17 cellular contexts compared by ENCODE assay signal in genomic region chr21:22554690-22555316, GRCh38.
DNase-seq lines count a peak whose midpoint lies in the region; ATAC-seq, FAIRE-seq and TF ChIP-seq lines count a peak whose summit lies in the region.
"Had no signal": no experiment of that assay in that cellular context is flagged by ENCODE, and none has a peak within 500 bp of the region (broad histone marks: within the 10 kb centered on the region; RNA-seq: fewer than 3 reads in every experiment).

No MANE protein-coding gene starts in this region.

- no peak overlapping the region for H4K91ac ChIP-seq in trophoblast cell (ENCODE audit: low read depth, low read length)

- no peak overlapping the region for H3K23ac ChIP-seq in trophoblast cell (ENCODE audit: low read length)

- CTCF ChIA-PET in MCF 10A (lab: Yijun Ruan, JAX) (interaction anchor here (0.7 kb wide), 1 partner anchor 170 kb away, joined by 3 read pairs; no protein-coding TSS in a partner anchor), mammary epithelial cell (lab: Charles Lee; ENCODE audit: low non-redundant PET) (no interaction called here)

- no peak overlapping the region for H2AK5ac ChIP-seq in trophoblast cell (ENCODE audit: low read length)

- DNase-seq in MCF 10A (ENCODE audit: unreplicated experiment): no peak
- DNase-seq in mammary epithelial cell: no peak
- peak; percentile 34 for DNase-seq in HTR-8/SVneo (ENCODE audit: insufficient read length, low spot score)
- no peak for DNase-seq in left lobe of liver (ENCODE audit: low spot score)
- peak; percentile 2 to 70 for DNase-seq in trophoblast cell
- no peak for DNase-seq in adrenal gland
- no peak for DNase-seq in smooth muscle cell (lab: John Stamatoyannopoulos, UW; ENCODE audit: unreplicated experiment)
- DNase-seq: 8988T; Calu3; CD8-positive, alpha-beta T cell; DMS53; GF-D8; H9 had no signal

- H3K79me2 ChIP-seq in mammary epithelial cell (ENCODE audit: insufficient read depth, low read length) (no peaks in the 10 kb centered on the region), trophoblast cell (ENCODE audit: control insufficient read depth, insufficient read depth, low read length, poor library complexity) (no peaks in the 10 kb centered on the region), smooth muscle cell (ENCODE audit: low read depth) (no peaks in the 10 kb centered on the region)

- H3K4me3 ChIP-seq in mammary epithelial cell (replicated peaks in 1 of 3; ENCODE audit: insufficient read depth in 1 of 3, low read depth in 2 of 3, low read length in 3 of 3) (no peak overlapping the region), trophoblast cell (ENCODE audit: low read depth, low read length) (no peak overlapping the region), adrenal gland (no peak overlapping the region), smooth muscle cell (no peak overlapping the region)
- H3K4me3 ChIP-seq: BLaER1 treated with 17β-estradiol and CSF1 and Interleukin-3, amounts not matched to agents 10 nM and 100 nM had no signal

- H3K9me3 Mint-ChIP-seq in MCF 10A (ENCODE audit: unreplicated experiment): no peaks in the 10 kb centered on the region
- H3K9me3 Mint-ChIP-seq: CD8-positive, alpha-beta T cell had no signal

- H3K4me2 ChIP-seq in mammary epithelial cell (ENCODE audit: insufficient read depth, low read depth, low read length): no peak overlapping the region
- H3K4me2 ChIP-seq in trophoblast cell (ENCODE audit: low read length): no peak overlapping the region
- H3K4me2 ChIP-seq in smooth muscle cell: no peak overlapping the region
- H3K4me2 ChIP-seq: BLaER1 treated with 17β-estradiol and CSF1 and Interleukin-3, amounts not matched to agents 10 nM and 100 nM had no signal

- no TSS peak for BruUV-seq in MCF 10A (replicated peaks; lab: Mats Ljungman, UMichigan)
- no TSS peak for BruUV-seq in mammary epithelial cell (replicated peaks; lab: Mats Ljungman, UMichigan)

- no peak overlapping the region for H4K8ac ChIP-seq in trophoblast cell (ENCODE audit: low read depth, low read length)

- no peak overlapping the region for H2BK5ac ChIP-seq in trophoblast cell (ENCODE audit: low read depth, low read length, poor library complexity)

- no peaks in the 10 kb centered on the region for H3K36me3 ChIP-seq in mammary epithelial cell (ENCODE audit: insufficient read depth, low read length)
- no peaks in the 10 kb centered on the region for H3K36me3 ChIP-seq in trophoblast cell (ENCODE audit: control insufficient read depth in 1 of 2, insufficient read depth in 2 of 2, low read length in 2 of 2)
- H3K36me3 ChIP-seq in adrenal gland (replicated peaks in 1 of 2): no peaks in the 10 kb centered on the region
- no peaks in the 10 kb centered on the region for H3K36me3 ChIP-seq in smooth muscle cell (ENCODE audit: low read depth)
- H3K36me3 ChIP-seq: BLaER1 treated with 17β-estradiol and CSF1 and Interleukin-3, amounts not matched to agents 10 nM and 100 nM had no signal

- no peaks in the 10 kb centered on the region for H3K4me1 ChIP-seq in mammary epithelial cell (ENCODE audit: insufficient read depth, low read length)
- H3K4me1 ChIP-seq in trophoblast cell (ENCODE audit: control insufficient read depth in 1 of 2, insufficient read depth in 2 of 2, low read length in 2 of 2): no peaks in the 10 kb centered on the region
- H3K4me1 ChIP-seq in adrenal gland (replicated peaks in 1 of 2): no peaks in the 10 kb centered on the region
- no peaks in the 10 kb centered on the region for H3K4me1 ChIP-seq in smooth muscle cell (ENCODE audit: low read depth)
- H3K4me1 ChIP-seq: BLaER1 treated with 17β-estradiol and CSF1 and Interleukin-3, amounts not matched to agents 10 nM and 100 nM had no signal

- FAIRE-seq in HTR-8/SVneo (lab: Jason Lieb, UNC): no peak
- FAIRE-seq: H1 had no signal

- no peaks in the 10 kb centered on the region for H3K4me1 Mint-ChIP-seq in MCF 10A (ENCODE audit: insufficient read depth, unreplicated experiment)
- H3K4me1 Mint-ChIP-seq: B cell, H9 had no signal

- ATAC-seq in left lobe of liver: peak; percentile 22
- no peak for ATAC-seq in GM21447 (IDR thresholded peaks at IDR 0.05; ENCODE audit: unreplicated experiment)
- ATAC-seq: CD8-positive, alpha-beta T cell had no signal

- no peak overlapping the region for H3K18ac ChIP-seq in trophoblast cell (ENCODE audit: low read length)

- intact Hi-C loops in MCF 10A (cut with micrococcal nuclease) (no loop called here), mammary epithelial cell (cut with micrococcal nuclease) (no loop called here), adrenal gland (cut with DNase I) (no loop called here)

- WGBS in mammary epithelial cell (ENCODE audit: low coverage, missing lambda C conversion rate): 65% methylated on average over 6 of the region's 6 CpGs
- no CpG with 5 or more reads among the region's 6 CpGs for WGBS in trophoblast cell (ENCODE audit: extremely low coverage, insufficient coverage, insufficient read length)
- WGBS in adrenal gland, 4 donors: 70 to 80% (median 77%) methylated on average over 6 of the region's 6 CpGs
- 87% methylated on average over 6 of the region's 6 CpGs for WGBS in smooth muscle cell (ENCODE audit: low lambda C conversion rate)

- H2AFZ ChIP-seq in mammary epithelial cell (ENCODE audit: low read depth, low read length) (no peak overlapping the region), trophoblast cell (ENCODE audit: insufficient read depth, low read length, poor library complexity) (no peak overlapping the region), smooth muscle cell (ENCODE audit: low read depth) (no peak overlapping the region)

- TF ChIP-seq CTCF in MCF 10A (IDR thresholded peaks at IDR 0.05; ENCODE audit: unreplicated experiment) (no peak), mammary epithelial cell (conservative IDR thresholded peaks at IDR 0.05 in 1 of 2, IDR thresholded peaks at IDR 0.05 in 1 of 2; ENCODE audit: extremely low read depth in 1 of 2, insufficient read depth in 1 of 2, low read depth in 1 of 2, low read length in 2 of 2) (no peak), adrenal gland (IDR thresholded peaks at IDR 0.05) (no peak), smooth muscle cell (IDR thresholded peaks at IDR 0.05; ENCODE audit: borderline replicate concordance, insufficient read depth, poor library complexity, severe bottlenecking) (no peak)

- no peak overlapping the region for H3K14ac ChIP-seq in trophoblast cell (ENCODE audit: low read length)

- dilution Hi-C loops in mammary epithelial cell (cut with HindIII; ENCODE audit: low sequenced_read_pairs): no loop called here

- H3K36me3 Mint-ChIP-seq in MCF 10A (ENCODE audit: insufficient read depth, unreplicated experiment): no peaks in the 10 kb centered on the region
- H3K36me3 Mint-ChIP-seq: CD8-positive, alpha-beta T cell had no signal

- POLR2A ChIA-PET in MCF 10A (lab: Yijun Ruan, JAX): interaction anchor here (0.6 kb wide), 1 partner anchor 29 kb away, joined by 3 read pairs; no protein-coding TSS in a partner anchor

- no peaks in the 10 kb centered on the region for H3K27me3 Mint-ChIP-seq in MCF 10A (ENCODE audit: insufficient read depth, unreplicated experiment)
- H3K27me3 Mint-ChIP-seq: B cell had no signal

- H3K4me3 Mint-ChIP-seq in MCF 10A (ENCODE audit: unreplicated experiment): no peak overlapping the region
- H3K4me3 Mint-ChIP-seq: B cell; CD8-positive, alpha-beta T cell; H9 had no signal

- in situ Hi-C loops in mammary epithelial cell (cut with MboI; ENCODE audit: low sequenced_read_pairs in 2 of 2): no loop called here

- H4K12ac ChIP-seq in trophoblast cell (ENCODE audit: low read depth, low read length): no peak overlapping the region

- no peak overlapping the region for H3K4ac ChIP-seq in trophoblast cell (ENCODE audit: low read depth, low read length)

- no peaks in the 10 kb centered on the region for H3F3A ChIP-seq in smooth muscle cell (ENCODE audit: low read depth)

- H3K9me3 ChIP-seq in mammary epithelial cell (replicated peaks; ENCODE audit: insufficient read depth, low read length) (no peaks in the 10 kb centered on the region), trophoblast cell (ENCODE audit: insufficient read depth, low read depth, low read length) (no peaks in the 10 kb centered on the region), adrenal gland (replicated peaks in 1 of 3) (no peaks in the 10 kb centered on the region), smooth muscle cell (replicated peaks; ENCODE audit: low read depth) (no peaks in the 10 kb centered on the region)
- H3K9me3 ChIP-seq: BLaER1 treated with 17β-estradiol and CSF1 and Interleukin-3, amounts not matched to agents 10 nM and 100 nM had no signal

- H3K79me1 ChIP-seq in trophoblast cell (ENCODE audit: low read length): no peaks in the 10 kb centered on the region

- TF ChIP-seq POLR2A in adrenal gland (IDR thresholded peaks at IDR 0.05): no peak

- H3K27ac Mint-ChIP-seq in MCF 10A (ENCODE audit: low read depth, unreplicated experiment): peak overlapping the region; percentile 36
- H3K27ac Mint-ChIP-seq: B cell; CD8-positive, alpha-beta T cell; H9 had no signal

- H4K20me1 ChIP-seq in mammary epithelial cell (ENCODE audit: insufficient read depth, low read length) (no peaks in the 10 kb centered on the region), smooth muscle cell (ENCODE audit: low read depth) (no peaks in the 10 kb centered on the region)
- H4K20me1 ChIP-seq: BLaER1 treated with 17β-estradiol and CSF1 and Interleukin-3, amounts not matched to agents 10 nM and 100 nM had no signal

- no peak overlapping the region for H3K27ac ChIP-seq in mammary epithelial cell (ENCODE audit: insufficient read depth, low read depth, low read length)
- no peak overlapping the region for H3K27ac ChIP-seq in trophoblast cell (ENCODE audit: low read depth, low read length)
- H3K27ac ChIP-seq in adrenal gland: no peak overlapping the region
- H3K27ac ChIP-seq in smooth muscle cell (ENCODE audit: low read depth): no peak overlapping the region
- H3K27ac ChIP-seq: BLaER1 treated with 17β-estradiol and CSF1 and Interleukin-3, amounts not matched to agents 10 nM and 100 nM had no signal

- H3K27me3 ChIP-seq in mammary epithelial cell (ENCODE audit: insufficient read depth, low read length): no peaks in the 10 kb centered on the region
- no peaks in the 10 kb centered on the region for H3K27me3 ChIP-seq in trophoblast cell (ENCODE audit: insufficient read depth, low read length)
- no peaks in the 10 kb centered on the region for H3K27me3 ChIP-seq in adrenal gland
- no peaks in the 10 kb centered on the region for H3K27me3 ChIP-seq in smooth muscle cell (ENCODE audit: low read depth)
- H3K27me3 ChIP-seq: BLaER1 treated with 17β-estradiol and CSF1 and Interleukin-3, amounts not matched to agents 10 nM and 100 nM had no signal

- no peak overlapping the region for H2BK120ac ChIP-seq in trophoblast cell (ENCODE audit: insufficient read depth, low read length, poor library complexity)

- no peak overlapping the region for H3K9ac ChIP-seq in mammary epithelial cell (ENCODE audit: insufficient read depth, low read length)
- H3K9ac ChIP-seq in trophoblast cell (ENCODE audit: low read length): no peak overlapping the region
- H3K9ac ChIP-seq in smooth muscle cell (ENCODE audit: low read depth): no peak overlapping the region
- H3K9ac ChIP-seq: BLaER1 treated with 17β-estradiol and CSF1 and Interleukin-3, amounts not matched to agents 10 nM and 100 nM had no signal

- H2BK12ac ChIP-seq in trophoblast cell (ENCODE audit: low read length): no peak overlapping the region

Comparison
In these comparisons a context has a peak if more than half of its experiments do, and no peak if none do; other contexts are left out.
1. DNase-seq: peak in HTR-8/SVneo (single experiment) and trophoblast cell (2 of 2); none in MCF 10A (single experiment), mammary epithelial cell (single experiment), left lobe of liver (single experiment), adrenal gland (0 of 7) and smooth muscle cell (single experiment).